In the genomic region with DNA sequence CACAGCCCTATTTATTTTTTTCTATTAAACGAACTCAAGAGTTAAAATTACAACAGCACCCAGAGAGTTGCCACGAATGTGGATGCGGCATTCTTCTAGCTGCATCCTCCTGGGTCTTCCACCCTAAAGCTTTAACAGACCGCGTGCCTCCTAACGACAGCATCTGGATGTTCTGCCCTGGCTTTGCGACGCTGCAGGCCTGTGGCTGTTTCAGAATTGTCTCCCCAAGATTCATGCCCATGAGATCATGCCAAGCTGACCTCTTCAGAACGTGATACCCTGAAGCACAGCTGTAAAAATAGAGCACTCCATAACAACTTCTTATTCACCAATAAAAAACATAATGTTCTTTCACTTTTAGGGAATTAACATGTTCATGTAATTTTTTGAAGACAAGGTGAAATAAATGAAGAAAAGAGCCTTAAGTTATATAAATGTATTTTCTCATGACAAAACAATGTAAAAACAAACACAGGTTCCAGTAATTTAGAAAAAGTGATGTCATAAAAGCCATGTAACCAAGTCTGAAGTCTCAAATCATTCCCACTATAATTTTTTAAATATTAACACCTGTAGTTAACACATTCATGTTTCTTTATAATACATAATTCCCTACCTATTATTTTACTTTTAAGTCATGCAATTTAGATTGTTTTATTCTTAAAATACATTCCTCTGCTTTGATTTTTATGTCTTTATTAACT, we compare ENCODE assay signal across 16 cellular contexts. TPM values are rescaled to one million over a fixed set of nuclear protein-coding genes. Genes with fewer than 3 reads are reported as not detected.
DNase-seq lines count a peak whose midpoint lies in the region; ATAC-seq, FAIRE-seq and TF ChIP-seq lines count a peak whose summit lies in the region.
"Had no signal": no experiment of that assay in that cellular context is flagged by ENCODE, and none has a peak within 500 bp of the region (broad histone marks: within the 10 kb centered on the region; RNA-seq: fewer than 3 reads in every experiment).

No MANE protein-coding gene starts in this region.

- H3K27me3 Mint-ChIP-seq in CD4-positive, CD25-positive, alpha-beta regulatory T cell: no peaks in the 10 kb centered on the region
- H3K27me3 Mint-ChIP-seq in activated naive CD8-positive, alpha-beta T cell treated with anti-CD3 and anti-CD28 coated beads for 36 hours: no peaks in the 10 kb centered on the region

- H3K4me3 ChIP-seq in CD4-positive, CD25-positive, alpha-beta regulatory T cell (ENCODE audit: low read depth, low read length): peak overlapping the region; percentile 52
- H3K4me3 ChIP-seq: gastroesophageal sphincter had no signal

- H3K9me3 Mint-ChIP-seq in CD4-positive, CD25-positive, alpha-beta regulatory T cell: no peaks in the 10 kb centered on the region
- H3K9me3 Mint-ChIP-seq in activated naive CD8-positive, alpha-beta T cell treated with anti-CD3 and anti-CD28 coated beads for 36 hours: no peaks in the 10 kb centered on the region
- H3K9me3 Mint-ChIP-seq: immature natural killer cell had no signal

- in situ Hi-C loops in GM13976 (cut with MboI; ENCODE audit: low sequenced_read_pairs, unreplicated experiment): no loop called here

- no peak for TF ChIP-seq CTCF in GM13976 (IDR thresholded peaks at IDR 0.05; ENCODE audit: borderline replicate concordance, control extremely low read depth, extremely low read depth, insufficient read depth, missing control alignments)

- H3K27ac ChIP-seq in CD4-positive, CD25-positive, alpha-beta regulatory T cell (ENCODE audit: insufficient read depth, low read length, poor library complexity, severe bottlenecking): peak overlapping the region; percentile 63
- H3K27ac ChIP-seq: brain microvascular endothelial cell, C4-2B, gastroesophageal sphincter had no signal

- FAIRE-seq in HTR-8/SVneo (lab: Jason Lieb, UNC): no peak
- FAIRE-seq: endometrium had no signal

- peaks cover 58% of the 10 kb centered on the region for H3K4me1 ChIP-seq in CD4-positive, CD25-positive, alpha-beta regulatory T cell (ENCODE audit: control insufficient read depth, insufficient read depth, low read length, poor library complexity, severe bottlenecking)

- H3K36me3 Mint-ChIP-seq in CD4-positive, CD25-positive, alpha-beta regulatory T cell: peaks cover 25% of the 10 kb centered on the region
- H3K36me3 Mint-ChIP-seq in activated naive CD8-positive, alpha-beta T cell treated with anti-CD3 and anti-CD28 coated beads for 36 hours: peaks cover 43% of the 10 kb centered on the region

- H3K4me3 Mint-ChIP-seq in CD4-positive, CD25-positive, alpha-beta regulatory T cell: peak overlapping the region in 1 of 4 donors; percentile 3
- H3K4me3 Mint-ChIP-seq in activated naive CD8-positive, alpha-beta T cell treated with anti-CD3 and anti-CD28 coated beads for 36 hours: no peak overlapping the region
- H3K4me3 Mint-ChIP-seq: immature natural killer cell had no signal

- peak overlapping the region; percentile 68 to 98 (median 96) for H3K27ac Mint-ChIP-seq in CD4-positive, CD25-positive, alpha-beta regulatory T cell
- H3K27ac Mint-ChIP-seq in activated naive CD8-positive, alpha-beta T cell treated with anti-CD3 and anti-CD28 coated beads for 36 hours: peak overlapping the region; percentile 82

- no peaks in the 10 kb centered on the region for H3K27me3 ChIP-seq in CD4-positive, CD25-positive, alpha-beta regulatory T cell (ENCODE audit: control insufficient read depth, insufficient read depth, low read length)
- H3K27me3 ChIP-seq: brain microvascular endothelial cell, gastroesophageal sphincter had no signal

- H3K36me3 ChIP-seq in CD4-positive, CD25-positive, alpha-beta regulatory T cell (ENCODE audit: control insufficient read depth, insufficient read depth, low read length): no peaks in the 10 kb centered on the region
- H3K36me3 ChIP-seq: brain microvascular endothelial cell had no signal

- H3K4me1 Mint-ChIP-seq in CD4-positive, CD25-positive, alpha-beta regulatory T cell: peaks cover 35 to 83% (median 69%) of the 10 kb centered on the region in 4 donors
- peaks cover 68% of the 10 kb centered on the region for H3K4me1 Mint-ChIP-seq in activated naive CD8-positive, alpha-beta T cell treated with anti-CD3 and anti-CD28 coated beads for 36 hours

- no peak for DNase-seq in CD4-positive, CD25-positive, alpha-beta regulatory T cell
- DNase-seq in DMS79 treated with DMSO at 0.1 percent for 48 hours (lab: John Stamatoyannopoulos, UW) (peak; percentile 51), myocyte (ENCODE audit: low read depth) (peak; percentile 91), medulla oblongata (ENCODE audit: extremely low spot score) (no peak), GM13976 (ENCODE audit: low spot score) (no peak), HTR-8/SVneo (ENCODE audit: insufficient read length, low spot score) (no peak)
- no peak for DNase-seq in activated naive CD8-positive, alpha-beta T cell treated with anti-CD3 and anti-CD28 coated beads for 36 hours
- DNase-seq: brain microvascular endothelial cell; immature natural killer cell; KG1; NCI-H1436 treated with DMSO at 0.1 percent for 48 hours; stimulated activated CD4-positive, alpha-beta T cell treated with anti-CD3 and anti-CD28 coated beads, Interleukin-4, amount 100 ng/mL, for 24 hours had no signal

- no peak for ATAC-seq in CD4-positive, CD25-positive, alpha-beta regulatory T cell (ENCODE audit: low read depth in 2 of 2)
- ATAC-seq: activated CD4-positive, CD25-positive, alpha-beta regulatory T cell treated with anti-CD3 and anti-CD28 coated beads, Interleukin-2, amount 50 U/mL, for 24 hours; gastroesophageal sphincter had no signal

- H3K9me3 ChIP-seq in CD4-positive, CD25-positive, alpha-beta regulatory T cell (ENCODE audit: control insufficient read depth in 2 of 2, low read length in 2 of 2): no peaks in the 10 kb centered on the region
- H3K9me3 ChIP-seq: gastroesophageal sphincter had no signal

RNA-seq across cellular contexts. Expression of a gene that starts 26.5 kb away (rescaled TPM):
- total RNA-seq in CD4-positive, CD25-positive, alpha-beta regulatory T cell: 76.7 TPM
- polyA plus RNA-seq in CD4-positive, CD25-positive, alpha-beta regulatory T cell: 10 to 100 TPM in 3 of 4 donors, 1 to 10 TPM in 1; 9.7 to 12.5 (median 11.8) TPM
- 10 to 100 TPM; 27.1 to 28.8 TPM for total RNA-seq in activated naive CD8-positive, alpha-beta T cell treated with anti-CD3 and anti-CD28 coated beads for 36 hours
- 17.2 and 18.1 TPM in 2 replicates for total RNA-seq in myocyte
- 5.5 TPM for polyA plus RNA-seq in myocyte (2012)

Comparison
In these comparisons a context has a peak if more than half of its experiments do, and no peak if none do; other contexts are left out.
1. DNase-seq: peak in DMS79 treated with DMSO at 0.1 percent for 48 hours (single experiment) and myocyte (single experiment); none in CD4-positive, CD25-positive, alpha-beta regulatory T cell (0 of 3), activated naive CD8-positive, alpha-beta T cell treated with anti-CD3 and anti-CD28 coated beads for 36 hours (single experiment), medulla oblongata (single experiment), GM13976 (single experiment) and HTR-8/SVneo (single experiment).